Comparison of ENCODE assay signal across 1 cellular context in the genomic region with DNA sequence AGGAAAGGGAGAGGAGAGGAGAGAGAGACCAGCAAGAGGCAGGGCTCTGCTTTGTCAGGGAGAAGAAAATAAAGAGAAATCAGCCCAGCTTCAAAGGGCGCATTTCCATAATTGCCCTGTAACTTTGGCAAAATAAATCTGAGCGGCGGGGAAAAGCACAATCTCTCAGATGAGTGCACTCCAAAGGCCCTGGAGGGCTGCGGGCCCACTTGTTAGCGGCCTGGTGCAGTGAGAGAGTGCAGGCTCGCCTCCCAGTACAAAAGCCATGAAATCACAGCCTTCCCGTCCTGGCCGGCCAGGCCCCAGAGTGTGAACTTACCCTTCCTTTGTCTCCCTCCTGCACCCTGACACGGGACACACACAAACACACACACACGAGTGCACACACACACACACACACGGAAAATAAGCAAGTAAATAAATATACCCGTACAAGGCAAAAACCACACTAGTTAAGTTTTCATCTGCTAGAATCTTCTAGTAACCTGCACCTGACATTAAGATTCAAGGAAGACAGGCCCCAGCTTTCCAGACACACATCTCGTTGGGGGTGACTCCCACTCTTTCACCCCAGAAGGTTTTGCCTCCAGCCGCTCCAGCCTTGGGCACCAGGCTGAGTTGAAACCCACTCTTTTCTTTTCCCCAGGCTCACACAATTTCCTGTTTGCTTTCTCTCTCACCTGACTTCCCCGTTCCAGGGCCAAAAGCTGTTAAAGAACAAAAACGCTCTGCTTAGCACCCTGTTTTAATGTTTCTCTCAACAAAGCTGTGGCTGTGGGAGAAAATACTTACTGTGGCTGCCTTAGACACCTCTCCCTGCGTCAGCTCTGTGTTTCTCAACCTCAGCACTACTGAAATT.
A peak's percentile ranks its signal among the peaks of the same experiment; 100 is the strongest.
TF ChIP-seq lines count a peak whose summit lies in the region.

No MANE protein-coding gene starts in this region.

TF ChIP-seq in HepG2, 621 proteins besides CTCF, POLR2A, EP300 and RAD21 (continued from another document and continues in another):
- TF ChIP-seq, protein P1, sequence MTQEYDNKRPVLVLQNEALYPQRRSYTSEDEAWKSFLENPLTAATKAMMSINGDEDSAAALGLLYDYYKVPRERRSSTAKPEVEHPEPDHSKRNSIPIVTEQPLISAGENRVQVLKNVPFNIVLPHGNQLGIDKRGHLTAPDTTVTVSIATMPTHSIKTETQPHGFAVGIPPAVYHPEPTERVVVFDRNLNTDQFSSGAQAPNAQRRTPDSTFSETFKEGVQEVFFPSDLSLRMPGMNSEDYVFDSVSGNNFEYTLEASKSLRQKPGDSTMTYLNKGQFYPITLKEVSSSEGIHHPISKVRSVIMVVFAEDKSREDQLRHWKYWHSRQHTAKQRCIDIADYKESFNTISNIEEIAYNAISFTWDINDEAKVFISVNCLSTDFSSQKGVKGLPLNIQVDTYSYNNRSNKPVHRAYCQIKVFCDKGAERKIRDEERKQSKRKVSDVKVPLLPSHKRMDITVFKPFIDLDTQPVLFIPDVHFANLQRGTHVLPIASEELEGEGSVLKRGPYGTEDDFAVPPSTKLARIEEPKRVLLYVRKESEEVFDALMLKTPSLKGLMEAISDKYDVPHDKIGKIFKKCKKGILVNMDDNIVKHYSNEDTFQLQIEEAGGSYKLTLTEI (CRISPR knock-in tag; conservative IDR thresholded peaks at IDR 0.05): no peak
- TF ChIP-seq ZNF207 (IDR thresholded peaks at IDR 0.05; ENCODE audit: borderline replicate concordance) (no peak), ZNF350 (CRISPR knock-in tag; IDR thresholded peaks at IDR 0.05; ENCODE audit: borderline replicate concordance, low read depth) (no peak), ZNF850 (CRISPR knock-in tag; conservative IDR thresholded peaks at IDR 0.05) (no peak), PLRG1 (conservative IDR thresholded peaks at IDR 0.05) (no peak), ZNF619 (CRISPR knock-in tag; IDR thresholded peaks at IDR 0.05) (no peak), HNRNPLL (IDR thresholded peaks at IDR 0.05; ENCODE audit: low read depth, low read length, poor library complexity, severe bottlenecking) (no peak), ZNF773 (CRISPR knock-in tag; IDR thresholded peaks at IDR 0.05; ENCODE audit: borderline replicate concordance) (no peak), HOXD1 (CRISPR knock-in tag; IDR thresholded peaks at IDR 0.05) (no peak), LBX2 (CRISPR knock-in tag; IDR thresholded peaks at IDR 0.05; ENCODE audit: borderline replicate concordance) (no peak), FOXJ3 (CRISPR knock-in tag; IDR thresholded peaks at IDR 0.05; ENCODE audit: borderline replicate concordance) (no peak), GABPA (IDR thresholded peaks at IDR 0.05; ENCODE audit: low read depth, low read length) (no peak), GABPA (CRISPR knock-in tag; IDR thresholded peaks at IDR 0.05; ENCODE audit: low read depth) (peak; percentile 28; the same call in 1 of the 2 replicates), AKNA (CRISPR knock-in tag; IDR thresholded peaks at IDR 0.05; ENCODE audit: borderline replicate concordance) (no peak), PHF5A (CRISPR knock-in tag; IDR thresholded peaks at IDR 0.05; ENCODE audit: low read depth, unreplicated experiment) (no peak), ZNF569 (CRISPR knock-in tag; IDR thresholded peaks at IDR 0.05; ENCODE audit: borderline replicate concordance) (no peak), MAFG (CRISPR knock-in tag; IDR thresholded peaks at IDR 0.05) (no peak), ZNF564 (CRISPR knock-in tag; IDR thresholded peaks at IDR 0.05) (no peak), TEF (CRISPR knock-in tag; IDR thresholded peaks at IDR 0.05) (0 out of 2 replicates have a peak, but pooled peaks have one; percentile 30), ZBTB33 (CRISPR knock-in tag; IDR thresholded peaks at IDR 0.05) (peak; percentile 76), ZNF441 (CRISPR knock-in tag; IDR thresholded peaks at IDR 0.05; ENCODE audit: borderline replicate concordance) (no peak), LRRFIP1 (CRISPR knock-in tag; conservative IDR thresholded peaks at IDR 0.05) (no peak), ZNF761 (CRISPR knock-in tag; conservative IDR thresholded peaks at IDR 0.05) (no peak), NFRKB (IDR thresholded peaks at IDR 0.05) (no peak), CHCHD3 (CRISPR knock-in tag; IDR thresholded peaks at IDR 0.05) (no peak), ZGPAT (CRISPR knock-in tag; IDR thresholded peaks at IDR 0.05) (no peak), NCOA2 (CRISPR knock-in tag; IDR thresholded peaks at IDR 0.05) (no peak), XRCC5 (optimal IDR thresholded peaks at IDR 0.05; ENCODE audit: low read length) (no peak), ZNF780A (CRISPR knock-in tag; IDR thresholded peaks at IDR 0.05) (no peak), SALL1 (CRISPR knock-in tag; IDR thresholded peaks at IDR 0.05) (peak; percentile 28; the same call in 1 of the 2 replicates), ZNF260 (CRISPR knock-in tag; IDR thresholded peaks at IDR 0.05; ENCODE audit: borderline replicate concordance, low read depth) (no peak), ZNF354B (CRISPR knock-in tag; IDR thresholded peaks at IDR 0.05) (no peak), ZFP36L1 (CRISPR knock-in tag; IDR thresholded peaks at IDR 0.05) (no peak), ZBTB38 (CRISPR knock-in tag; IDR thresholded peaks at IDR 0.05) (0 out of 2 replicates have a peak, but pooled peaks have one; percentile 52)
- TF ChIP-seq, protein P2, sequence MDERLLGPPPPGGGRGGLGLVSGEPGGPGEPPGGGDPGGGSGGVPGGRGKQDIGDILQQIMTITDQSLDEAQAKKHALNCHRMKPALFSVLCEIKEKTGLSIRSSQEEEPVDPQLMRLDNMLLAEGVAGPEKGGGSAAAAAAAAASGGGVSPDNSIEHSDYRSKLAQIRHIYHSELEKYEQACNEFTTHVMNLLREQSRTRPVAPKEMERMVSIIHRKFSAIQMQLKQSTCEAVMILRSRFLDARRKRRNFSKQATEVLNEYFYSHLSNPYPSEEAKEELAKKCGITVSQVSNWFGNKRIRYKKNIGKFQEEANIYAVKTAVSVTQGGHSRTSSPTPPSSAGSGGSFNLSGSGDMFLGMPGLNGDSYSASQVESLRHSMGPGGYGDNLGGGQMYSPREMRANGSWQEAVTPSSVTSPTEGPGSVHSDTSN (CRISPR knock-in tag; IDR thresholded peaks at IDR 0.05): no peak
- TF ChIP-seq, protein P3, sequence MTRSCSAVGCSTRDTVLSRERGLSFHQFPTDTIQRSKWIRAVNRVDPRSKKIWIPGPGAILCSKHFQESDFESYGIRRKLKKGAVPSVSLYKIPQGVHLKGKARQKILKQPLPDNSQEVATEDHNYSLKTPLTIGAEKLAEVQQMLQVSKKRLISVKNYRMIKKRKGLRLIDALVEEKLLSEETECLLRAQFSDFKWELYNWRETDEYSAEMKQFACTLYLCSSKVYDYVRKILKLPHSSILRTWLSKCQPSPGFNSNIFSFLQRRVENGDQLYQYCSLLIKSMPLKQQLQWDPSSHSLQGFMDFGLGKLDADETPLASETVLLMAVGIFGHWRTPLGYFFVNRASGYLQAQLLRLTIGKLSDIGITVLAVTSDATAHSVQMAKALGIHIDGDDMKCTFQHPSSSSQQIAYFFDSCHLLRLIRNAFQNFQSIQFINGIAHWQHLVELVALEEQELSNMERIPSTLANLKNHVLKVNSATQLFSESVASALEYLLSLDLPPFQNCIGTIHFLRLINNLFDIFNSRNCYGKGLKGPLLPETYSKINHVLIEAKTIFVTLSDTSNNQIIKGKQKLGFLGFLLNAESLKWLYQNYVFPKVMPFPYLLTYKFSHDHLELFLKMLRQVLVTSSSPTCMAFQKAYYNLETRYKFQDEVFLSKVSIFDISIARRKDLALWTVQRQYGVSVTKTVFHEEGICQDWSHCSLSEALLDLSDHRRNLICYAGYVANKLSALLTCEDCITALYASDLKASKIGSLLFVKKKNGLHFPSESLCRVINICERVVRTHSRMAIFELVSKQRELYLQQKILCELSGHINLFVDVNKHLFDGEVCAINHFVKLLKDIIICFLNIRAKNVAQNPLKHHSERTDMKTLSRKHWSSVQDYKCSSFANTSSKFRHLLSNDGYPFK (CRISPR knock-in tag; IDR thresholded peaks at IDR 0.05; ENCODE audit: borderline replicate concordance): no peak
- TF ChIP-seq, protein P4, sequence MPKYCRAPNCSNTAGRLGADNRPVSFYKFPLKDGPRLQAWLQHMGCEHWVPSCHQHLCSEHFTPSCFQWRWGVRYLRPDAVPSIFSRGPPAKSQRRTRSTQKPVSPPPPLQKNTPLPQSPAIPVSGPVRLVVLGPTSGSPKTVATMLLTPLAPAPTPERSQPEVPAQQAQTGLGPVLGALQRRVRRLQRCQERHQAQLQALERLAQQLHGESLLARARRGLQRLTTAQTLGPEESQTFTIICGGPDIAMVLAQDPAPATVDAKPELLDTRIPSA (CRISPR knock-in tag; IDR thresholded peaks at IDR 0.05; ENCODE audit: borderline replicate concordance): no peak
